In the genomic region with DNA sequence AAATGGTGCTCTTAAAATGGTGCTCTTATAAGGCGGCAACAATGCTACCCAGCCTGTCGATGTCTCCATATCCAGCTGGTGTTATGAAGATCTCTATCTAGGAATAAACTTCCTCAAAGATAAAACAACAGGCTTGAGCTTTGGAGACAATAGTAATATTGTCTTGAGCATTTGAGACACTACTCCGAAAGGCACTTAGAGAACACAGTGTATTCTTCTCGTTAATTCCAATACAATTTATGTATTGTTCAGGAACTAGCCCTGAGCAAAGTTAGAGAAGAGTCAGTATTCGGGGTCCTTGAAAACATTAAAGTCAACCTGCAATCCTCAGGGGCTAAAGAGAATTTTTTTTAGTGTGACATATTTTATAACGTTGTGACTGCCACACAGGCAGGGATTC, we compare ENCODE assay signal across 21 cellular contexts.
"Had no signal": no experiment of that assay in that cellular context is flagged by ENCODE, and none has a peak within 500 bp of the region (broad histone marks: within the 10 kb centered on the region; RNA-seq: fewer than 3 reads in every experiment).

No MANE protein-coding gene starts in this region.

- H3K9ac ChIP-seq: neural progenitor cell had no signal

- H3K9me3 ChIP-seq: gastroesophageal sphincter, left ventricle myocardium inferior, mucosa of descending colon, ovary, tibial artery, upper lobe of right lung, vagina had no signal

- ATAC-seq: esophagus mucosa; gastroesophageal sphincter; left cardiac atrium; mucosa of descending colon; naive thymus-derived CD8-positive, alpha-beta T cell; right cardiac atrium; stimulated activated memory B cell treated with anti-CD40 and anti-IgM and Interleukin-4, amounts not matched to agents 10 μg/mL and 1 μg/mL and 100 μg/mL, for 72 hours had no signal

- H3K27me3 ChIP-seq: dorsolateral prefrontal cortex, gastroesophageal sphincter, neural progenitor cell, ovary, tibial artery, upper lobe of right lung, vagina had no signal

- H3K4me1 ChIP-seq: left ventricle myocardium inferior, upper lobe of right lung had no signal

- H2AFZ ChIP-seq: neural progenitor cell had no signal

- H3K36me3 ChIP-seq: gastroesophageal sphincter, left ventricle myocardium inferior, neural progenitor cell, ovary, tibial artery, upper lobe of right lung, vagina had no signal

- DNase-seq: cortex of kidney; dorsolateral prefrontal cortex; effector CD8-positive, alpha-beta T cell; glutamatergic neuron; kidney; left cardiac atrium; left ventricle myocardium inferior; mucosa of descending colon; naive thymus-derived CD8-positive, alpha-beta T cell; nucleus accumbens; ovary; right cardiac atrium; stimulated activated CD4-positive, alpha-beta T cell treated with anti-CD3 and anti-CD28 coated beads, Interleukin-4, amount 100 ng/mL, for 1 hour; tibial artery; upper lobe of right lung had no signal

- H3K4me2 ChIP-seq: neural progenitor cell had no signal

- H3K4me3 ChIP-seq: gastroesophageal sphincter, left ventricle myocardium inferior, lung, mucosa of descending colon, neural progenitor cell, ovary, tibial artery, upper lobe of right lung, vagina had no signal

- H3K27ac ChIP-seq: dorsolateral prefrontal cortex, gastroesophageal sphincter, left ventricle myocardium inferior, neural progenitor cell, ovary, tibial artery, upper lobe of right lung, vagina had no signal
